ENCODE assay signal across 25 cellular contexts in genomic region chr6:131717815-131718214, GRCh38. TPM values are rescaled to one million over a fixed set of nuclear protein-coding genes. Genes with fewer than 3 reads are reported as not detected.
"Had no signal": no experiment of that assay in that cellular context is flagged by ENCODE, and none has a peak within 500 bp of the region (broad histone marks: within the 10 kb centered on the region; RNA-seq: fewer than 3 reads in every experiment).

No MANE protein-coding gene starts in this region.

- H3K79me2 ChIP-seq: hepatocyte, parathyroid adenoma had no signal

- DNase-seq: effector memory CD4-positive, alpha-beta T cell; foreskin fibroblast; head of caudate nucleus; naive thymus-derived CD4-positive, alpha-beta T cell; nephron progenitor cell; retina; spleen; stimulated activated CD4-positive, alpha-beta T cell treated with anti-CD3 and anti-CD28 coated beads, Interleukin-15, amount 100 ng/mL, for 24 hours; stimulated activated CD4-positive, alpha-beta T cell treated with anti-CD3 and anti-CD28 coated beads, Interleukin-1b, Interleukin-23, amount 100 ng/mL, for 48 hours; stimulated activated CD4-positive, alpha-beta T cell treated with anti-CD3 and anti-CD28 coated beads, Interleukin-4, amount 100 ng/mL, for 24 hours; tibial artery; upper lobe of right lung had no signal

- H3K4me2 ChIP-seq: hepatocyte had no signal

- H3K4me3 ChIP-seq: esophagus muscularis mucosa, hepatocyte, prostate gland, spleen, tibial artery, upper lobe of right lung had no signal

- H3K9me3 ChIP-seq: esophagus muscularis mucosa, prostate gland, spleen, tibial artery, upper lobe of right lung had no signal

- H3K27ac ChIP-seq: epithelial cell of prostate, esophagus muscularis mucosa, hepatocyte, parathyroid adenoma, prostate gland, spleen, tibial artery, upper lobe of right lung had no signal

- H3K36me3 ChIP-seq: esophagus muscularis mucosa, prostate gland, spleen, tibial artery, upper lobe of right lung had no signal

- H2AFZ ChIP-seq: hepatocyte, parathyroid adenoma had no signal

- H3K27me3 ChIP-seq: esophagus muscularis mucosa, hepatocyte, spleen, tibial artery, upper lobe of right lung had no signal

- H3K4me1 ChIP-seq: esophagus muscularis mucosa, parathyroid adenoma, prostate gland, spleen, tibial artery, upper lobe of right lung had no signal

- H3K9ac ChIP-seq: parathyroid adenoma had no signal

RNA-seq across cellular contexts. Expression of gene CTAGE9, which starts 7.0 kb away (rescaled TPM):
- total RNA-seq: esophagus muscularis mucosa; kidney epithelial cell; liver; lung microvascular endothelial cell; mesenteric fat pad; mononuclear cell; naive thymus-derived CD4-positive, alpha-beta T cell; prostate gland; sciatic nerve; skeletal muscle tissue; spleen; temporal lobe; upper lobe of right lung had no signal
- polyA plus RNA-seq: hepatocyte; liver; naive thymus-derived CD4-positive, alpha-beta T cell; spleen had no signal

RNA-seq across cellular contexts. Expression of gene OR2A4, which starts 16.6 kb away (rescaled TPM):
- total RNA-seq: esophagus muscularis mucosa; hepatocyte; kidney epithelial cell; lung microvascular endothelial cell; mesenteric fat pad; naive thymus-derived CD4-positive, alpha-beta T cell; prostate gland; sciatic nerve; spleen; temporal lobe; upper lobe of right lung had no signal
- polyA plus RNA-seq: naive thymus-derived CD4-positive, alpha-beta T cell had no signal
